Comparison of ENCODE assay signal across 2 cellular contexts in the genomic region with DNA sequence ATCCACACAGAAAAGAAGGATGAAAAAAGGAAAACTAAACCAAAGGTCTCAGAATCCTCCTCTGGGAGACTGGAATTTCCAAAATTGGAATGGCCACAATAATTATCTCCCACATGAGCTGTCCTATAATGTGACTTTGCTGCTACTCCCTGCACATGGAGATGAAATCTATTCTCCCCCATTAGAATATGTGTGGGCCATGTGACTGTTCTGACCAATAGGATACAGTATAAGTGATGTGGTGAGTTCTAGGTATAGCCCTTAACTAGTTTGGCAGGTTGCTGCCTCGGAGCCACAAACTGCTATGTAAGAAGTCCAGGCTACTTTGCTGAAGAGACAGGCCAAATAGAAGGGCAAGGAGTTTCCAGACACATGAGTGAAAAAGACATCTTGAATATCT.
A peak's percentile ranks its signal among the peaks of the same experiment; 100 is the strongest.
TF ChIP-seq lines count a peak whose summit lies in the region.

No MANE protein-coding gene starts in this region.

TF ChIP-seq in IMR-90, 13 proteins besides CTCF, POLR2A, EP300 and RAD21:
- TF ChIP-seq, protein P1, sequence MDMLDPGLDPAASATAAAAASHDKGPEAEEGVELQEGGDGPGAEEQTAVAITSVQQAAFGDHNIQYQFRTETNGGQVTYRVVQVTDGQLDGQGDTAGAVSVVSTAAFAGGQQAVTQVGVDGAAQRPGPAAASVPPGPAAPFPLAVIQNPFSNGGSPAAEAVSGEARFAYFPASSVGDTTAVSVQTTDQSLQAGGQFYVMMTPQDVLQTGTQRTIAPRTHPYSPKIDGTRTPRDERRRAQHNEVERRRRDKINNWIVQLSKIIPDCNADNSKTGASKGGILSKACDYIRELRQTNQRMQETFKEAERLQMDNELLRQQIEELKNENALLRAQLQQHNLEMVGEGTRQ (IDR thresholded peaks at IDR 0.05; ENCODE audit: low read depth, low read length) = peak; percentile 65
- TF ChIP-seq, protein P2, sequence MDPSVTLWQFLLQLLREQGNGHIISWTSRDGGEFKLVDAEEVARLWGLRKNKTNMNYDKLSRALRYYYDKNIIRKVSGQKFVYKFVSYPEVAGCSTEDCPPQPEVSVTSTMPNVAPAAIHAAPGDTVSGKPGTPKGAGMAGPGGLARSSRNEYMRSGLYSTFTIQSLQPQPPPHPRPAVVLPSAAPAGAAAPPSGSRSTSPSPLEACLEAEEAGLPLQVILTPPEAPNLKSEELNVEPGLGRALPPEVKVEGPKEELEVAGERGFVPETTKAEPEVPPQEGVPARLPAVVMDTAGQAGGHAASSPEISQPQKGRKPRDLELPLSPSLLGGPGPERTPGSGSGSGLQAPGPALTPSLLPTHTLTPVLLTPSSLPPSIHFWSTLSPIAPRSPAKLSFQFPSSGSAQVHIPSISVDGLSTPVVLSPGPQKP (IDR thresholded peaks at IDR 0.05; ENCODE audit: borderline replicate concordance, low read depth, low read length) = no peak
- TF ChIP-seq RCOR1 (IDR thresholded peaks at IDR 0.05; ENCODE audit: insufficient replicate concordance, low read length) (no peak), MAFK (IDR thresholded peaks at IDR 0.05; ENCODE audit: low read depth, low read length) (no peak)

TF ChIP-seq in GM12878, 131 proteins besides CTCF, POLR2A, EP300 and RAD21:
- TF ChIP-seq, protein P3, sequence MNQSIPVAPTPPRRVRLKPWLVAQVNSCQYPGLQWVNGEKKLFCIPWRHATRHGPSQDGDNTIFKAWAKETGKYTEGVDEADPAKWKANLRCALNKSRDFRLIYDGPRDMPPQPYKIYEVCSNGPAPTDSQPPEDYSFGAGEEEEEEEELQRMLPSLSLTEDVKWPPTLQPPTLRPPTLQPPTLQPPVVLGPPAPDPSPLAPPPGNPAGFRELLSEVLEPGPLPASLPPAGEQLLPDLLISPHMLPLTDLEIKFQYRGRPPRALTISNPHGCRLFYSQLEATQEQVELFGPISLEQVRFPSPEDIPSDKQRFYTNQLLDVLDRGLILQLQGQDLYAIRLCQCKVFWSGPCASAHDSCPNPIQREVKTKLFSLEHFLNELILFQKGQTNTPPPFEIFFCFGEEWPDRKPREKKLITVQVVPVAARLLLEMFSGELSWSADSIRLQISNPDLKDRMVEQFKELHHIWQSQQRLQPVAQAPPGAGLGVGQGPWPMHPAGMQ (IDR thresholded peaks at IDR 0.05; ENCODE audit: borderline replicate concordance) = no peak
- TF ChIP-seq RFX5 (IDR thresholded peaks at IDR 0.05; ENCODE audit: low read depth, low read length) (no peak), ATF7 (IDR thresholded peaks at IDR 0.05; ENCODE audit: low read depth) (no peak), PAX8 (IDR thresholded peaks at IDR 0.05) (no peak), RAD51 (IDR thresholded peaks at IDR 0.05) (0 out of 2 replicates have a peak, but pooled peaks have one; percentile 30), TAF1 (IDR thresholded peaks at IDR 0.05; ENCODE audit: borderline replicate concordance, low read depth, low read length) (no peak), ZZZ3 (IDR thresholded peaks at IDR 0.05; ENCODE audit: control insufficient read depth, insufficient read length, low read depth) (no peak)
- TF ChIP-seq, protein P1 (IDR thresholded peaks at IDR 0.05; ENCODE audit: borderline replicate concordance, low read depth, low read length) = peak; percentile 14; the same call in 1 of the 2 replicates
- TF ChIP-seq, protein P4, sequence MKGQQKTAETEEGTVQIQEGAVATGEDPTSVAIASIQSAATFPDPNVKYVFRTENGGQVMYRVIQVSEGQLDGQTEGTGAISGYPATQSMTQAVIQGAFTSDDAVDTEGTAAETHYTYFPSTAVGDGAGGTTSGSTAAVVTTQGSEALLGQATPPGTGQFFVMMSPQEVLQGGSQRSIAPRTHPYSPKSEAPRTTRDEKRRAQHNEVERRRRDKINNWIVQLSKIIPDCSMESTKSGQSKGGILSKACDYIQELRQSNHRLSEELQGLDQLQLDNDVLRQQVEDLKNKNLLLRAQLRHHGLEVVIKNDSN (IDR thresholded peaks at IDR 0.05; ENCODE audit: borderline replicate concordance, extremely low read length, insufficient read depth, low read depth, low read length) = peak; percentile 21
- TF ChIP-seq, protein P5, sequence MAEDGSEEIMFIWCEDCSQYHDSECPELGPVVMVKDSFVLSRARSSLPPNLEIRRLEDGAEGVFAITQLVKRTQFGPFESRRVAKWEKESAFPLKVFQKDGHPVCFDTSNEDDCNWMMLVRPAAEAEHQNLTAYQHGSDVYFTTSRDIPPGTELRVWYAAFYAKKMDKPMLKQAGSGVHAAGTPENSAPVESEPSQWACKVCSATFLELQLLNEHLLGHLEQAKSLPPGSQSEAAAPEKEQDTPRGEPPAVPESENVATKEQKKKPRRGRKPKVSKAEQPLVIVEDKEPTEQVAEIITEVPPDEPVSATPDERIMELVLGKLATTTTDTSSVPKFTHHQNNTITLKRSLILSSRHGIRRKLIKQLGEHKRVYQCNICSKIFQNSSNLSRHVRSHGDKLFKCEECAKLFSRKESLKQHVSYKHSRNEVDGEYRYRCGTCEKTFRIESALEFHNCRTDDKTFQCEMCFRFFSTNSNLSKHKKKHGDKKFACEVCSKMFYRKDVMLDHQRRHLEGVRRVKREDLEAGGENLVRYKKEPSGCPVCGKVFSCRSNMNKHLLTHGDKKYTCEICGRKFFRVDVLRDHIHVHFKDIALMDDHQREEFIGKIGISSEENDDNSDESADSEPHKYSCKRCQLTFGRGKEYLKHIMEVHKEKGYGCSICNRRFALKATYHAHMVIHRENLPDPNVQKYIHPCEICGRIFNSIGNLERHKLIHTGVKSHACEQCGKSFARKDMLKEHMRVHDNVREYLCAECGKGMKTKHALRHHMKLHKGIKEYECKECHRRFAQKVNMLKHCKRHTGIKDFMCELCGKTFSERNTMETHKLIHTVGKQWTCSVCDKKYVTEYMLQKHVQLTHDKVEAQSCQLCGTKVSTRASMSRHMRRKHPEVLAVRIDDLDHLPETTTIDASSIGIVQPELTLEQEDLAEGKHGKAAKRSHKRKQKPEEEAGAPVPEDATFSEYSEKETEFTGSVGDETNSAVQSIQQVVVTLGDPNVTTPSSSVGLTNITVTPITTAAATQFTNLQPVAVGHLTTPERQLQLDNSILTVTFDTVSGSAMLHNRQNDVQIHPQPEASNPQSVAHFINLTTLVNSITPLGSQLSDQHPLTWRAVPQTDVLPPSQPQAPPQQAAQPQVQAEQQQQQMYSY (CRISPR knock-in tag; IDR thresholded peaks at IDR 0.05) = no peak
- TF ChIP-seq, protein P6, sequence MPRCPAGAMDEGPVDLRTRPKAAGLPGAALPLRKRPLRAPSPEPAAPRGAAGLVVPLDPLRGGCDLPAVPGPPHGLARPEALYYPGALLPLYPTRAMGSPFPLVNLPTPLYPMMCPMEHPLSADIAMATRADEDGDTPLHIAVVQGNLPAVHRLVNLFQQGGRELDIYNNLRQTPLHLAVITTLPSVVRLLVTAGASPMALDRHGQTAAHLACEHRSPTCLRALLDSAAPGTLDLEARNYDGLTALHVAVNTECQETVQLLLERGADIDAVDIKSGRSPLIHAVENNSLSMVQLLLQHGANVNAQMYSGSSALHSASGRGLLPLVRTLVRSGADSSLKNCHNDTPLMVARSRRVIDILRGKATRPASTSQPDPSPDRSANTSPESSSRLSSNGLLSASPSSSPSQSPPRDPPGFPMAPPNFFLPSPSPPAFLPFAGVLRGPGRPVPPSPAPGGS (IDR thresholded peaks at IDR 0.05; ENCODE audit: borderline replicate concordance, insufficient read depth, low read depth, low read length, poor library complexity, severe bottlenecking) = no peak
